8 cellular contexts compared by ENCODE assay signal in the genomic region with DNA sequence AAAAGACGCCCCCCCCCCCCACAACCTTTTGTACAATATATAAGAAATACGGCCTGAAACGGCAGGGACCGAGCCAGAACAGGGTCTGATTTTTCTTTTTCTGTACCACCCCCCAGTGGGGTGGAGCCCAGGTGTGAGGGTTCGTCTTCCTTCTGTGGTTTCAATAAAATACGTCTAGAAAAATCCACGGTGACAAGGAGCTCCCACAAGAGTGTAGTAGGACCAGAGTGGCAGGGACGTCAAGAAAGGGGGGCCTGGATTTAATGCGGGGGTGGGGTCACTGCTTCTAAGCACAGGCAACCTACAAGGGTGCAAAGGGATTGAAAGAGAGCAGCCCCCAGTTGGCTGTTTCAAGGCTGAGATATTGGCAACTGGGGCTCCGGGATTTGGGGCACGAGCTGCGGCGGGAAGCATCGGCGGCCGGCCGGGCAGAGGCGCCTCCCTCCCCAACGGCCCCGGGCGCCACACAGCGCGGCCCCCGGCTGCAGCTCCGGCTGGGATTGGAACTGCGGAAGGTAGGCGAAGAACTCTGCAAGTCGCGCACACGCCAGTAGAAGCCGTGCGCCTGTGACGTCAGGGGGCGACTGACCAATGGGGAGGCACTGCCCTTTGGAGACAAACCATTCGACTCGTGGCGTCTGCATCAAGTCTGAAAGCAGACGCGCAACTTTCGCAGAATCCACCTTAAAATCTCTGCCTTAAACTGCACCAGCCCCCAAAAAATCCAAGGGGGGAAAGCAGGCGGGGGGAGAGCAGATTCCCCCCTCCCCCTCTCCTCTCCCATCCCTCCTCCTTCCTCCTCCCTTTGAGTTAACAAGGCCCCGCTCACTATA. TPM values are rescaled to one million over a fixed set of nuclear protein-coding genes. Genes with fewer than 3 reads are reported as not detected.
DNase-seq lines count a peak whose midpoint lies in the region; ATAC-seq and TF ChIP-seq lines count a peak whose summit lies in the region.

A gene (plus strand): TSS at position 623 of the 833 bp plus-strand sequence. CDS start 425 bp downstream, outside the sequence.

- H3K4me1 ChIP-seq in esophagus muscularis mucosa = peaks cover 25 to 44% (median 35%) of the 10 kb centered on the region in 4 donors

- intact Hi-C loops in esophagus muscularis mucosa (cut with DNase I) = no loop called here

- no peaks in the 10 kb centered on the region for H3K9me3 ChIP-seq in esophagus muscularis mucosa

- CTCF ChIA-PET in GM10248 (lab: Yijun Ruan, JAX) = interaction anchor here (0.9 to 1.5 kb wide), 3 partner anchors 9 to 22 kb away, joined by 3 to 4 read pairs (median 3); no protein-coding TSS in a partner anchor

- ATAC-seq in GM21367 (IDR thresholded peaks at IDR 0.05; ENCODE audit: unreplicated experiment) (no peak), HG03571 (IDR thresholded peaks at IDR 0.05; ENCODE audit: unreplicated experiment) (no peak)

- peaks cover 4% of the 10 kb centered on the region for H3K4me1 Mint-ChIP-seq in T-helper 2 cell treated with Interferon-gamma antibody and Interleukin-4, amounts not matched to agents 5 μg/mL and 100 μg/mL, for 36 hours (ENCODE audit: low read depth)

- no peak for TF ChIP-seq EP300 in esophagus muscularis mucosa (IDR thresholded peaks at IDR 0.05)

- H3K27me3 ChIP-seq in esophagus muscularis mucosa = peaks cover 12 to 100% (median 77%) of the 10 kb centered on the region in 4 donors

- peak within 1 kb of the TSS; percentile 71 for H3K4me3 Mint-ChIP-seq in T-helper 2 cell treated with Interferon-gamma antibody and Interleukin-4, amounts not matched to agents 5 μg/mL and 100 μg/mL, for 36 hours

- no peak for TF ChIP-seq POLR2A in esophagus muscularis mucosa (IDR thresholded peaks at IDR 0.05; ENCODE audit: low read depth)

- TF ChIP-seq CTCF in esophagus muscularis mucosa (IDR thresholded peaks at IDR 0.05) (no peak), GM10248 (IDR thresholded peaks at IDR 0.05; ENCODE audit: control extremely low read depth, extremely low read depth, low read depth, missing control alignments) (no peak)

- peak within 1 kb of the TSS; percentile 61 for H3K4me3 ChIP-seq in GM08714 (ENCODE audit: low read length)
- H3K4me3 ChIP-seq in esophagus muscularis mucosa = peak within 1 kb of the TSS; percentile 45 to 52 (median 50)

- H3K9me3 Mint-ChIP-seq in T-helper 2 cell treated with Interferon-gamma antibody and Interleukin-4, amounts not matched to agents 5 μg/mL and 100 μg/mL, for 36 hours = no peaks in the 10 kb centered on the region

- no peaks in the 10 kb centered on the region for H3K36me3 Mint-ChIP-seq in T-helper 2 cell treated with Interferon-gamma antibody and Interleukin-4, amounts not matched to agents 5 μg/mL and 100 μg/mL, for 36 hours (ENCODE audit: low read depth)

- H3K27ac ChIP-seq in esophagus muscularis mucosa (replicated peaks in 1 of 4) = no peak within 1 kb of the TSS

- H3K27me3 Mint-ChIP-seq in T-helper 2 cell treated with Interferon-gamma antibody and Interleukin-4, amounts not matched to agents 5 μg/mL and 100 μg/mL, for 36 hours (ENCODE audit: low read depth) = peaks cover 88% of the 10 kb centered on the region

- H3K27ac Mint-ChIP-seq in T-helper 2 cell treated with Interferon-gamma antibody and Interleukin-4, amounts not matched to agents 5 μg/mL and 100 μg/mL, for 36 hours = peak within 1 kb of the TSS; percentile 45

- H3K36me3 ChIP-seq in esophagus muscularis mucosa = no peaks in the 10 kb centered on the region

- DNase-seq in NCI-H128 (lab: John Stamatoyannopoulos, UW; ENCODE audit: unreplicated experiment) (peak; percentile 90), esophagus muscularis mucosa (ENCODE audit: extremely low spot score) (peak; percentile 77), occipital lobe (lab: John Stamatoyannopoulos, UW) (peak; percentile 37), GM10248 (ENCODE audit: extremely low spot score) (no peak)
- peak; percentile 30 for DNase-seq in T-helper 2 cell treated with Interferon-gamma antibody and Interleukin-4, amounts not matched to agents 5 μg/mL and 100 μg/mL, for 36 hours (ENCODE audit: low spot score)

- WGBS in esophagus muscularis mucosa = 2% methylated on average over 41 of the region's 42 CpGs

- POLR2A ChIA-PET in GM10248 (lab: Yijun Ruan, JAX) = no interaction called here

RNA-seq across cellular contexts. Expression of the gene that starts here (rescaled TPM):
- total RNA-seq in esophagus muscularis mucosa (not detected), occipital lobe (0.62 TPM)

Comparison
In these comparisons a context has a peak if more than half of its experiments do, and no peak if none do; other contexts are left out.
1. Peak in DNase-seq and H3K4me3 ChIP-seq in esophagus muscularis mucosa; RNA of the gene not detected or under 1 TPM.
2. Peak in DNase-seq in occipital lobe; RNA of the gene not detected or under 1 TPM.